In genomic region chr1:224831501-224831900, GRCh38 we compare ENCODE assay signal across 25 cellular contexts.
A peak's percentile ranks its signal among the peaks of the same experiment; 100 is the strongest.
DNase-seq lines count a peak whose midpoint lies in the region; ATAC-seq, FAIRE-seq and TF ChIP-seq lines count a peak whose summit lies in the region.
"Had no signal": no experiment of that assay in that cellular context is flagged by ENCODE, and none has a peak within 500 bp of the region (broad histone marks: within the 10 kb centered on the region; RNA-seq: fewer than 3 reads in every experiment).

No MANE protein-coding gene starts in this region.

- peak; percentile 23 for DNase-seq in GM03348 (ENCODE audit: low spot score)
- no peak for DNase-seq in MM.1S
- no peak for DNase-seq in bronchial epithelial cell (ENCODE audit: low read depth)
- DNase-seq in fibroblast of the aortic adventitia (ENCODE audit: low read depth): peak; percentile 32
- no peak for DNase-seq in effector CD8-positive, alpha-beta T cell (lab: John Stamatoyannopoulos, UW)
- DNase-seq in NCI-H2227 treated with DMSO at 0.1 percent for 48 hours (lab: John Stamatoyannopoulos, UW): no peak
- DNase-seq: Caco-2; CD4-positive, alpha-beta memory T cell; DMS 273 treated with DMSO at 0.1 percent for 48 hours; IMR-90; Kasumi-1; MG63; NCI-H1048; NCI-H1417 treated with DMSO at 0.1 percent for 48 hours; NCI-H1930; NCI-H510A treated with DMSO at 0.1 percent for 48 hours; NCI-H82; OCI-M1; SHP77 had no signal

- H2AFZ ChIP-seq in MM.1S (ENCODE audit: low read length): no peak overlapping the region

- FAIRE-seq in bronchial epithelial cell (lab: Jason Lieb, UNC): peak; percentile 70
- FAIRE-seq: GM19239, H1, RCC 7860 had no signal

- H3K9me3 ChIP-seq in MM.1S (replicated peaks; ENCODE audit: insufficient read depth, low read length): no peaks in the 10 kb centered on the region
- H3K9me3 ChIP-seq: MG63 had no signal

- 0 out of 2 replicates have a peak overlapping the region, but pooled peaks have one; percentile 2 for H3K4me2 ChIP-seq in MM.1S (ENCODE audit: low read depth, low read length)
- H3K4me2 ChIP-seq: BLaER1 treated with 17β-estradiol and CSF1 and Interleukin-3, amounts not matched to agents 10 nM and 100 nM had no signal

- H3K9ac ChIP-seq in MM.1S (ENCODE audit: low read length): no peak overlapping the region
- H3K9ac ChIP-seq: BLaER1 treated with 17β-estradiol and CSF1 and Interleukin-3, amounts not matched to agents 10 nM and 100 nM had no signal

- no peak overlapping the region for H3K27ac ChIP-seq in MM.1S (ENCODE audit: low read length)
- H3K27ac ChIP-seq: BLaER1 treated with 17β-estradiol and CSF1 and Interleukin-3, amounts not matched to agents 10 nM and 100 nM had no signal

- no peaks in the 10 kb centered on the region for H3K9me2 ChIP-seq in MM.1S (replicated peaks; ENCODE audit: insufficient read depth, low read length)

- peaks cover 11% of the 10 kb centered on the region for H3K4me1 ChIP-seq in MM.1S (ENCODE audit: low read length)
- H3K4me1 ChIP-seq: BLaER1 treated with 17β-estradiol and CSF1 and Interleukin-3, amounts not matched to agents 10 nM and 100 nM; Caco-2 had no signal

- H3K36me3 ChIP-seq in MM.1S (replicated peaks; ENCODE audit: insufficient read depth, low read length) (no peaks in the 10 kb centered on the region), bronchial epithelial cell (ENCODE audit: control insufficient read depth, insufficient read depth, low read length) (no peaks in the 10 kb centered on the region)
- H3K36me3 ChIP-seq: MG63 had no signal

- H3F3A ChIP-seq in MM.1S (ENCODE audit: insufficient read depth, low read length): 0 out of 2 replicates have a peak, but pooled peaks cover 6% of the 10 kb centered on the region

- H3K79me2 ChIP-seq in MM.1S (ENCODE audit: low read length): no peaks in the 10 kb centered on the region

- H4K20me1 ChIP-seq in MM.1S (ENCODE audit: insufficient read depth, low read length): no peaks in the 10 kb centered on the region
- H4K20me1 ChIP-seq: BLaER1 treated with 17β-estradiol and CSF1 and Interleukin-3, amounts not matched to agents 10 nM and 100 nM had no signal

- H3K4me3 ChIP-seq in MM.1S (ENCODE audit: low read length) (no peak overlapping the region), bronchial epithelial cell (ENCODE audit: low read depth, low read length) (no peak overlapping the region), fibroblast of the aortic adventitia (ENCODE audit: low read depth, low read length) (no peak overlapping the region)
- H3K4me3 ChIP-seq: BLaER1 treated with 17β-estradiol and CSF1 and Interleukin-3, amounts not matched to agents 10 nM and 100 nM; MG63 had no signal

- H3K27me3 ChIP-seq in MM.1S (replicated peaks; ENCODE audit: insufficient read depth, low read length) (no peaks in the 10 kb centered on the region), bronchial epithelial cell (ENCODE audit: control insufficient read depth, insufficient read depth, low read length) (no peaks in the 10 kb centered on the region)
- H3K27me3 ChIP-seq: BLaER1 treated with 17β-estradiol and CSF1 and Interleukin-3, amounts not matched to agents 10 nM and 100 nM; MG63 had no signal

- TF ChIP-seq CTCF in MM.1S (IDR thresholded peaks at IDR 0.05; ENCODE audit: low read length) (no peak), bronchial epithelial cell (IDR thresholded peaks at IDR 0.05; ENCODE audit: insufficient read depth, low read length, severe bottlenecking) (no peak), fibroblast of the aortic adventitia (IDR thresholded peaks at IDR 0.05; ENCODE audit: insufficient read depth, low read length) (no peak)

- no peak for ATAC-seq in HG03469 (IDR thresholded peaks at IDR 0.05; ENCODE audit: unreplicated experiment)
- ATAC-seq: HCT116 had no signal

Comparison
In these comparisons a context has a peak if more than half of its experiments do, and no peak if none do; other contexts are left out.
1. DNase-seq: peak in GM03348 (single experiment) and fibroblast of the aortic adventitia (single experiment); none in MM.1S (single experiment), bronchial epithelial cell (single experiment), effector CD8-positive, alpha-beta T cell (single experiment) and NCI-H2227 treated with DMSO at 0.1 percent for 48 hours (single experiment).